Comparison of ENCODE assay signal across 18 cellular contexts in the genomic region with DNA sequence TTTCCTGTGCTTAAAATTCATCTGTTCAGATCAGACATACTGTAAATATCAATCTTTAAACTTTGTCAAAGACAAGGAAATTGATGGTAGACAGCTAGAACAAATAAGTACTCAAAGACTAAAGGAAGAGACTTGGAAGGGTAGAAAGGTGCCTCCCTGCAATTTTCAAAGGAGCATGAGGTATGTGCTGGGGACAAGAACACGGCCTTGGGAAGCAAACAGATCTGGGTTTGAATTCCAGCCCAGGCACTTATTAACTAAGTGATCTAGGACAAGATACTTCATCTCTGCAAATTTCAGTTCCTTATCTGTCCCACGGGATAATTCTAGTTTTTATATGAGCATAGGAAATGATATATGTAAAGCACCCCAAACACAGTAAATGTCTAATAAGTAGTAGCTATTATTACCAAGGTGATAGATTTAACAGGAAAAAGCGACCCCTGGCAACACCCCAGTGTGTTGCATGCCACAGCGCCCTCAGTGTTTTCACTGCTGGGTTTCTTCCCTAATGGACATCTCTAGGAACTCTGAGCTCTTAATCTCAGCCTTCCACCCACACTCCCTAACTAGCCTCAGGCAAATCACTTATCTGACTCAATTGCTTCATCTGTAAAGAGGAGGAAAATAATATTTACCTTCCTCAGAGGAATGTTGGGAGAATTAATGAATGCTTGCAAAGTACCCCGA. TPM values are rescaled to one million over a fixed set of nuclear protein-coding genes. Genes with fewer than 3 reads are reported as not detected.
DNase-seq lines count a peak whose midpoint lies in the region; ATAC-seq, FAIRE-seq and TF ChIP-seq lines count a peak whose summit lies in the region.
"Had no signal": no experiment of that assay in that cellular context is flagged by ENCODE, and none has a peak within 500 bp of the region (broad histone marks: within the 10 kb centered on the region; RNA-seq: fewer than 3 reads in every experiment).

No MANE protein-coding gene starts in this region.

- peak in 1 of 2 experiments; percentile 51; a peak in 3 of 6 replicates for ATAC-seq in A549
- ATAC-seq in HG03159 (IDR thresholded peaks at IDR 0.05; ENCODE audit: unreplicated experiment), result no peak
- ATAC-seq: activated CD8-positive, alpha-beta T cell treated with anti-CD3 and anti-CD28 coated beads, Interleukin-2, amount 10 ng/mL, durations not matched to agents 7 days and 5 days; body of pancreas had no signal

- DNase-seq in A549 (ENCODE audit: low read depth in 1 of 2, low spot score in 1 of 2), result peak in 1 of 2 experiments; percentile 22
- DNase-seq in epithelial cell of esophagus (ENCODE audit: low read depth), result peak; percentile 17
- DNase-seq in COR-L47 (lab: John Stamatoyannopoulos, UW), result no peak
- no peak for DNase-seq in GM12892 (ENCODE audit: insufficient read length)
- no peak for DNase-seq in cardiac septum (ENCODE audit: low spot score)
- DNase-seq: activated CD8-positive, alpha-beta T cell treated with anti-CD3 and anti-CD28 coated beads, Interleukin-2, amount 10 ng/mL, durations not matched to agents 7 days and 5 days; DMS53; HCEC 1CT; NCI-H1092 treated with DMSO at 0.1 percent for 48 hours; stimulated activated CD4-positive, alpha-beta T cell treated with anti-CD3 and anti-CD28 coated beads, Interleukin-1b, Interleukin-23, amount 100 ng/mL, for 48 hours; transverse colon had no signal

- H2AFZ ChIP-seq in OCI-LY3 (ENCODE audit: low read depth, low read length), result no peak overlapping the region

- CTCF ChIA-PET in A549 (lab: Yijun Ruan, JAX), result interaction anchor here (1.1 to 1.6 kb wide), 2 partner anchors 42 to 328 kb away, joined by 3 to 6 read pairs; no protein-coding TSS in a partner anchor

- no peak overlapping the region for H3K9ac ChIP-seq in OCI-LY3 (ENCODE audit: low read length)

- FAIRE-seq in A549 (lab: Jason Lieb, UNC), result no peak
- FAIRE-seq in GM12892 (lab: Jason Lieb, UNC), result no peak
- FAIRE-seq: endometrium, RCC 7860 had no signal

- H3K4me3 ChIP-seq in A549, result no peak overlapping the region
- H3K4me3 ChIP-seq in OCI-LY3 (ENCODE audit: low read length), result no peak overlapping the region
- no peak overlapping the region for H3K4me3 ChIP-seq in epithelial cell of esophagus (ENCODE audit: low read length)
- H3K4me3 ChIP-seq: body of pancreas, prostate gland, transverse colon had no signal

- H4K20me1 ChIP-seq in OCI-LY3 (ENCODE audit: insufficient read depth, low read length), result no peaks in the 10 kb centered on the region

- TF ChIP-seq EP300 in A549 (IDR thresholded peaks at IDR 0.05), result no peak

- 38% methylated on average over 5 of the region's 5 CpGs for WGBS in A549 (ENCODE audit: missing lambda C conversion rate)

- H3K4me2 ChIP-seq in A549, result peak overlapping the region; percentile 25; the same call in 2 of the 3 replicates
- H3K4me2 ChIP-seq in OCI-LY3 (ENCODE audit: low read length), result no peak overlapping the region

- TF ChIP-seq POLR2A in A549 (IDR thresholded peaks at IDR 0.05; ENCODE audit: low read length) (no peak), GM12892 (IDR thresholded peaks at IDR 0.05; ENCODE audit: low read depth, low read length) (no peak)

- TF ChIP-seq RAD21 in A549 (conservative IDR thresholded peaks at IDR 0.05 in 1 of 2, IDR thresholded peaks at IDR 0.05 in 1 of 2), result peak; percentile 24 to 30; a peak in 3 of 5 replicates

- H3K9me3 ChIP-seq in A549 (no peaks in the 10 kb centered on the region), OCI-LY3 (ENCODE audit: insufficient read depth, low read length) (no peaks in the 10 kb centered on the region)
- H3K9me3 ChIP-seq: body of pancreas, prostate gland, transverse colon had no signal

- intact Hi-C loops in cardiac septum (cut with DNase I), result no loop called here

- H3K4me1 ChIP-seq in A549, result peaks cover 31% of the 10 kb centered on the region
- peaks cover 10% of the 10 kb centered on the region; the same call in 1 of the 2 replicates for H3K4me1 ChIP-seq in OCI-LY3 (ENCODE audit: low read length)
- H3K4me1 ChIP-seq: body of pancreas, prostate gland, transverse colon had no signal

- no peaks in the 10 kb centered on the region for H3K79me2 ChIP-seq in OCI-LY3 (ENCODE audit: low read length)

- H3K36me3 ChIP-seq in OCI-LY3 (replicated peaks; ENCODE audit: low read depth, low read length), result no peaks in the 10 kb centered on the region
- H3K36me3 ChIP-seq: prostate gland, transverse colon had no signal

- no peak overlapping the region; a peak in 1 of 6 replicates for H3K27ac ChIP-seq in A549
- H3K27ac ChIP-seq in OCI-LY3 (ENCODE audit: low read length), result no peak overlapping the region
- H3K27ac ChIP-seq: body of pancreas, prostate gland, transverse colon had no signal

- no peak for TF ChIP-seq CTCF in A549 (IDR thresholded peaks at IDR 0.05)
- peak; percentile 18; the same call in 1 of the 3 replicates for TF ChIP-seq CTCF in GM12872 (IDR thresholded peaks at IDR 0.05; ENCODE audit: insufficient read depth, low read depth, low read length)
- TF ChIP-seq CTCF in OCI-LY3 (IDR thresholded peaks at IDR 0.05; ENCODE audit: low read depth, low read length), result peak; percentile 65
- no peak for TF ChIP-seq CTCF in epithelial cell of esophagus (IDR thresholded peaks at IDR 0.05; ENCODE audit: insufficient read depth, low read depth, low read length, missing control alignments)

- POLR2A ChIA-PET in A549 (lab: Yijun Ruan, JAX), result no interaction called here

- H3K27me3 ChIP-seq in OCI-LY3 (ENCODE audit: low read depth, low read length), result no peaks in the 10 kb centered on the region
- H3K27me3 ChIP-seq: body of pancreas, transverse colon had no signal

TF ChIP-seq in A549, 52 proteins besides CTCF, POLR2A, EP300 and RAD21:
- TF ChIP-seq RCOR1 (IDR thresholded peaks at IDR 0.05; ENCODE audit: low read depth, low read length) (no peak), EHMT2 (IDR thresholded peaks at IDR 0.05; ENCODE audit: low read depth) (no peak), RARB (CRISPR knock-in tag; IDR thresholded peaks at IDR 0.05) (no peak), CBX2 (IDR thresholded peaks at IDR 0.05; ENCODE audit: borderline replicate concordance, low read depth) (no peak), RNF2 (IDR thresholded peaks at IDR 0.05; ENCODE audit: borderline replicate concordance, low read depth) (no peak), NPAS2 (CRISPR knock-in tag; IDR thresholded peaks at IDR 0.05; ENCODE audit: borderline replicate concordance) (no peak), EHF (CRISPR knock-in tag; IDR thresholded peaks at IDR 0.05) (no peak), CEBPB (IDR thresholded peaks at IDR 0.05) (no peak), FOSB (CRISPR knock-in tag; IDR thresholded peaks at IDR 0.05) (no peak), HDAC2 (IDR thresholded peaks at IDR 0.05) (no peak), HOXB5 (CRISPR knock-in tag; IDR thresholded peaks at IDR 0.05) (no peak), GATA3 (IDR thresholded peaks at IDR 0.05; ENCODE audit: borderline replicate concordance) (no peak), CBX8 (IDR thresholded peaks at IDR 0.05) (no peak)
- TF ChIP-seq, protein P1, sequence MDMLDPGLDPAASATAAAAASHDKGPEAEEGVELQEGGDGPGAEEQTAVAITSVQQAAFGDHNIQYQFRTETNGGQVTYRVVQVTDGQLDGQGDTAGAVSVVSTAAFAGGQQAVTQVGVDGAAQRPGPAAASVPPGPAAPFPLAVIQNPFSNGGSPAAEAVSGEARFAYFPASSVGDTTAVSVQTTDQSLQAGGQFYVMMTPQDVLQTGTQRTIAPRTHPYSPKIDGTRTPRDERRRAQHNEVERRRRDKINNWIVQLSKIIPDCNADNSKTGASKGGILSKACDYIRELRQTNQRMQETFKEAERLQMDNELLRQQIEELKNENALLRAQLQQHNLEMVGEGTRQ (IDR thresholded peaks at IDR 0.05), result no peak

RNA-seq across cellular contexts. Expression of gene BMP4, which starts 44.7 kb away (rescaled TPM):
- 8.9 and 12.4 TPM in 2 replicates for polyA plus RNA-seq in A549 (2011; rRNA removed)
- polyA plus RNA-seq in A549 (2012; cell fraction: cytosol; rRNA removed), result 3.2 and 3.4 TPM in 2 replicates
- 2.4 and 2.5 TPM in 2 replicates for polyA plus RNA-seq in A549 (2012; cell fraction: nucleus; rRNA removed)
- polyA plus RNA-seq in A549 (2017; fragmentation: RNase III; extraction: RNeasy Plus Mini Kit Qiagen cat#74134 plus additional on column Dnase treatment), result 3.1 to 4.5 TPM (median 4.1 TPM) in 3 replicates
- polyA minus RNA-seq in A549 (2011; rRNA and poly(A)+ RNA removed), result 7.2 and 11.2 TPM in 2 replicates
- polyA plus RNA-seq in GM12892 (2012; ENCODE audit: missing spikeins), result 4.7 TPM
- total RNA-seq in cardiac septum, result 6.9 TPM
- total RNA-seq: activated CD8-positive, alpha-beta T cell treated with anti-CD3 and anti-CD28 coated beads, Interleukin-2, amount 10 ng/mL, durations not matched to agents 7 days and 5 days had no signal

Comparison
In these comparisons a context has a peak if more than half of its experiments do, and no peak if none do; other contexts are left out.
1. CTCF ChIP-seq: peak in GM12872 (single experiment) and OCI-LY3 (single experiment); none in A549 (single experiment) and epithelial cell of esophagus (single experiment).